1 cellular context compared by ENCODE assay signal in genomic region chr6:166911248-166911677, GRCh38.
TF ChIP-seq lines count a peak whose summit lies in the region.

No MANE protein-coding gene starts in this region.

TF ChIP-seq in K562, 482 proteins besides CTCF, POLR2A, EP300 and RAD21 (continues in another document):
- TF ChIP-seq MEF2A (IDR thresholded peaks at IDR 0.05; ENCODE audit: control insufficient read depth, low read depth, low read length) (peak; percentile 48; the same call in 1 of the 2 replicates), KLF16 (IDR thresholded peaks at IDR 0.05) (0 out of 2 replicates have a peak, but pooled peaks have one; percentile 7), ATF7 (IDR thresholded peaks at IDR 0.05) (0 out of 2 replicates have a peak, but pooled peaks have one; percentile 35), ZNF75A (CRISPR knock-in tag; IDR thresholded peaks at IDR 0.05) (no peak), ATF3 (IDR thresholded peaks at IDR 0.05) (peak; percentile 67; the same call in 1 of the 2 replicates), ATF3 (CRISPR knock-in tag; conservative IDR thresholded peaks at IDR 0.05) (no peak), ZNF584 (CRISPR knock-in tag; IDR thresholded peaks at IDR 0.05; ENCODE audit: low read depth) (0 out of 2 replicates have a peak, but pooled peaks have one; percentile 64), CEBPB (tag; IDR thresholded peaks at IDR 0.05) (no peak), JUND (IDR thresholded peaks at IDR 0.05; ENCODE audit: borderline replicate concordance, low read depth, low read length) (peak; percentile 83), JUND (tag; IDR thresholded peaks at IDR 0.05; ENCODE audit: borderline replicate concordance, low read depth, low read length) (peak; percentile 72; the same call in 1 of the 3 replicates), SP1 (CRISPR knock-in tag; IDR thresholded peaks at IDR 0.05) (0 out of 2 replicates have a peak, but pooled peaks have one; percentile 45), TOE1 (IDR thresholded peaks at IDR 0.05; ENCODE audit: borderline replicate concordance) (no peak), TOE1 (CRISPR knock-in tag; IDR thresholded peaks at IDR 0.05; ENCODE audit: borderline replicate concordance, low read depth) (0 out of 2 replicates have a peak, but pooled peaks have one; percentile 61), RNF2 (IDR thresholded peaks at IDR 0.05) (0 out of 2 replicates have a peak, but pooled peaks have one; percentile 9), MEF2D (tag; conservative IDR thresholded peaks at IDR 0.05; ENCODE audit: low read depth) (peak; percentile 58; the same call in 1 of the 2 replicates), GABPA (tag; conservative IDR thresholded peaks at IDR 0.05; ENCODE audit: low read depth) (no peak), LCOR (CRISPR knock-in tag; IDR thresholded peaks at IDR 0.05) (peak; percentile 72; the same call in 1 of the 2 replicates), MYBL2 (IDR thresholded peaks at IDR 0.05; ENCODE audit: low read depth) (no peak), MYBL2 (CRISPR knock-in tag; IDR thresholded peaks at IDR 0.05; ENCODE audit: borderline replicate concordance) (no peak), SRSF7 (optimal IDR thresholded peaks at IDR 0.05; ENCODE audit: low read depth, low read length) (no peak), STAT5B (CRISPR knock-in tag; IDR thresholded peaks at IDR 0.05) (no peak), ARID1B (IDR thresholded peaks at IDR 0.05) (peak; percentile 59), HMGN3 (IDR thresholded peaks at IDR 0.05; ENCODE audit: borderline replicate concordance, extremely low read depth, insufficient read length, low read depth, low read length) (no peak), ZNF639 (CRISPR knock-in tag; conservative IDR thresholded peaks at IDR 0.05 in 1 of 2, IDR thresholded peaks at IDR 0.05 in 1 of 2) (no peak), ATF4 (CRISPR knock-in tag; IDR thresholded peaks at IDR 0.05) (no peak), ZNF766 (CRISPR knock-in tag; conservative IDR thresholded peaks at IDR 0.05) (0 out of 2 replicates have a peak, but pooled peaks have one; percentile 60), ZEB2 (IDR thresholded peaks at IDR 0.05) (0 out of 2 replicates have a peak, but pooled peaks have one; percentile 32), SMARCA4 (IDR thresholded peaks at IDR 0.05) (peak; percentile 33; the same call in 1 of the 2 replicates), CREB1 (IDR thresholded peaks at IDR 0.05) (no peak), CREB1 (CRISPR knock-in tag; IDR thresholded peaks at IDR 0.05) (0 out of 2 replicates have a peak, but pooled peaks have one; percentile 26), ID3 (CRISPR knock-in tag; IDR thresholded peaks at IDR 0.05) (no peak), ID3 (tag; IDR thresholded peaks at IDR 0.05) (no peak), NR2C1 (IDR thresholded peaks at IDR 0.05) (no peak), NR2C1 (tag; IDR thresholded peaks at IDR 0.05) (0 out of 2 replicates have a peak, but pooled peaks have one; percentile 18), ZNF609 (CRISPR knock-in tag; IDR thresholded peaks at IDR 0.05; ENCODE audit: borderline replicate concordance) (0 out of 2 replicates have a peak, but pooled peaks have one; percentile 51), TAF1 (IDR thresholded peaks at IDR 0.05; ENCODE audit: control insufficient read depth, extremely low read depth, insufficient read depth, low read length, severe bottlenecking) (no peak), SOX6 (IDR thresholded peaks at IDR 0.05) (peak; percentile 29; the same call in 1 of the 2 replicates), CBFA2T3 (IDR thresholded peaks at IDR 0.05) (peak; percentile 50; the same call in 1 of the 2 replicates), ZNF589 (CRISPR knock-in tag; IDR thresholded peaks at IDR 0.05; ENCODE audit: low read depth) (peak; percentile 49; the same call in 1 of the 2 replicates), SMARCC2 (IDR thresholded peaks at IDR 0.05; ENCODE audit: low read depth) (0 out of 2 replicates have a peak, but pooled peaks have one; percentile 36), CBFA2T2 (conservative IDR thresholded peaks at IDR 0.05) (0 out of 2 replicates have a peak, but pooled peaks have one; percentile 7), FOSL1 (tag; conservative IDR thresholded peaks at IDR 0.05) (peak; percentile 92), CEBPG (CRISPR knock-in tag; IDR thresholded peaks at IDR 0.05) (no peak), CEBPG (tag; conservative IDR thresholded peaks at IDR 0.05 in 1 of 2, IDR thresholded peaks at IDR 0.05 in 1 of 2) (peak in 1 of 2 experiments; percentile 47; a peak in 1 of 4 replicates), JUN (IDR thresholded peaks at IDR 0.05; ENCODE audit: borderline replicate concordance, low read depth, low read length) (peak; percentile 47; the same call in 1 of the 2 replicates), JUN (CRISPR knock-in tag; IDR thresholded peaks at IDR 0.05; ENCODE audit: borderline replicate concordance) (no peak), ZNF263 (CRISPR knock-in tag; IDR thresholded peaks at IDR 0.05; ENCODE audit: borderline replicate concordance) (no peak; the same call in 1 of the 2 replicates), HMBOX1 (IDR thresholded peaks at IDR 0.05) (peak; percentile 58), GTF2E2 (tag; IDR thresholded peaks at IDR 0.05) (0 out of 2 replicates have a peak, but pooled peaks have one; percentile 58), DLX4 (CRISPR knock-in tag; IDR thresholded peaks at IDR 0.05) (no peak), KDM4B (IDR thresholded peaks at IDR 0.05; ENCODE audit: borderline replicate concordance in 2 of 2, low read depth in 1 of 2) (no peak), ZBTB12 (CRISPR knock-in tag; IDR thresholded peaks at IDR 0.05) (0 out of 2 replicates have a peak, but pooled peaks have one; percentile 6), PHF20 (IDR thresholded peaks at IDR 0.05; ENCODE audit: partially characterized antibody) (no peak), U2AF1 (optimal IDR thresholded peaks at IDR 0.05; ENCODE audit: low read depth, low read length) (no peak), KLF6 (CRISPR knock-in tag; IDR thresholded peaks at IDR 0.05; ENCODE audit: borderline replicate concordance) (no peak)
